19 cellular contexts compared by ENCODE assay signal in genomic region chr12:65720739-65721138, GRCh38.
DNase-seq lines count a peak whose midpoint lies in the region; ATAC-seq, FAIRE-seq and TF ChIP-seq lines count a peak whose summit lies in the region.
"Had no signal": no experiment of that assay in that cellular context is flagged by ENCODE, and none has a peak within 500 bp of the region (broad histone marks: within the 10 kb centered on the region; RNA-seq: fewer than 3 reads in every experiment).

No MANE protein-coding gene starts in this region.

- H3K4me1 ChIP-seq in BLaER1 treated with 17β-estradiol and CSF1 and Interleukin-3, amounts not matched to agents 10 nM and 100 nM: peaks cover 0 to 15% (median 11%) of the 10 kb centered on the region in 10 experiments; a peak in 14 of 20 replicates
- H3K4me1 ChIP-seq: heart right ventricle, prostate gland had no signal

- H3K4me1 Mint-ChIP-seq in mesothelial cell of epicardium: peaks cover 46% of the 10 kb centered on the region
- H3K4me1 Mint-ChIP-seq in activated CD4-positive, alpha-beta T cell treated with anti-CD3 and anti-CD28 coated beads, Interleukin-2, amount 10 ng/mL, durations not matched to agents 7 days and 5 days: no peaks in the 10 kb centered on the region
- H3K4me1 Mint-ChIP-seq: activated naive CD8-positive, alpha-beta T cell treated with anti-CD3 and anti-CD28 coated beads, Interleukin-2, amount 50 U/mL, for 24 hours; B cell; naive B cell had no signal

- ATAC-seq in HG03432 (IDR thresholded peaks at IDR 0.05; ENCODE audit: unreplicated experiment): no peak
- no peak for ATAC-seq in GM21786 (IDR thresholded peaks at IDR 0.05; ENCODE audit: unreplicated experiment)
- ATAC-seq: activated CD8-positive, alpha-beta T cell treated with anti-CD3 and anti-CD28 coated beads for 36 hours; activated naive CD8-positive, alpha-beta T cell treated with anti-CD3 and anti-CD28 coated beads, Interleukin-2, amount 50 U/mL, for 24 hours; heart right ventricle; Panc1 had no signal

- H3K36me3 ChIP-seq in BLaER1 treated with 17β-estradiol and CSF1 and Interleukin-3, amounts not matched to agents 10 nM and 100 nM: no peaks in the 10 kb centered on the region
- no peaks in the 10 kb centered on the region for H3K36me3 ChIP-seq in bronchial epithelial cell (ENCODE audit: control insufficient read depth, insufficient read depth, low read length)
- H3K36me3 ChIP-seq: heart right ventricle, prostate gland had no signal

- peak overlapping the region in 8 of 11 experiments; percentile 9 to 56 (median 51); a peak in 13 of 22 replicates for H3K4me2 ChIP-seq in BLaER1 treated with 17β-estradiol and CSF1 and Interleukin-3, amounts not matched to agents 10 nM and 100 nM

- H3K27me3 Mint-ChIP-seq in mesothelial cell of epicardium (ENCODE audit: low read depth): no peaks in the 10 kb centered on the region
- H3K27me3 Mint-ChIP-seq in activated CD4-positive, alpha-beta T cell treated with anti-CD3 and anti-CD28 coated beads, Interleukin-2, amount 10 ng/mL, durations not matched to agents 7 days and 5 days: peaks cover 32% of the 10 kb centered on the region

- no peaks in the 10 kb centered on the region for H4K20me1 ChIP-seq in BLaER1 treated with 17β-estradiol and CSF1 and Interleukin-3, amounts not matched to agents 10 nM and 100 nM

- no peak overlapping the region for H3K27ac ChIP-seq in BLaER1 treated with 17β-estradiol and CSF1 and Interleukin-3, amounts not matched to agents 10 nM and 100 nM
- H3K27ac ChIP-seq: heart right ventricle, prostate gland had no signal

- no peak overlapping the region for H3K4me3 ChIP-seq in BLaER1 treated with 17β-estradiol and CSF1 and Interleukin-3, amounts not matched to agents 10 nM and 100 nM
- H3K4me3 ChIP-seq in bronchial epithelial cell (ENCODE audit: low read depth, low read length): no peak overlapping the region
- H3K4me3 ChIP-seq: heart right ventricle, prostate gland had no signal

- H3K27ac Mint-ChIP-seq in mesothelial cell of epicardium: peak overlapping the region; percentile 74
- no peak overlapping the region for H3K27ac Mint-ChIP-seq in activated CD4-positive, alpha-beta T cell treated with anti-CD3 and anti-CD28 coated beads, Interleukin-2, amount 10 ng/mL, durations not matched to agents 7 days and 5 days
- H3K27ac Mint-ChIP-seq: activated CD8-positive, alpha-beta T cell treated with anti-CD3 and anti-CD28 coated beads for 36 hours; activated naive CD8-positive, alpha-beta T cell treated with anti-CD3 and anti-CD28 coated beads, Interleukin-2, amount 50 U/mL, for 24 hours; activated T-helper 1 cell treated with anti-CD3 and anti-CD28 coated beads, Interleukin-12 subunit alpha, Interleukin-12 subunit beta, Interleukin-2, Interleukin-4 antibody, amounts not matched to agents 30 ng/mL and 10 ng/mL and 1 ng/mL, durations not matched to agents 14 hours and 24 hours and 36 hours; B cell; naive B cell had no signal

- TF ChIP-seq CTCF in bronchial epithelial cell (IDR thresholded peaks at IDR 0.05; ENCODE audit: insufficient read depth, low read length, severe bottlenecking) (no peak), mesothelial cell of epicardium (IDR thresholded peaks at IDR 0.05; ENCODE audit: unreplicated experiment) (no peak)

- H3K36me3 Mint-ChIP-seq in mesothelial cell of epicardium: no peaks in the 10 kb centered on the region
- H3K36me3 Mint-ChIP-seq in activated CD4-positive, alpha-beta T cell treated with anti-CD3 and anti-CD28 coated beads, Interleukin-2, amount 10 ng/mL, durations not matched to agents 7 days and 5 days (ENCODE audit: low read depth): no peaks in the 10 kb centered on the region
- H3K36me3 Mint-ChIP-seq: naive B cell had no signal

- H3K27me3 ChIP-seq in BLaER1 treated with 17β-estradiol and CSF1 and Interleukin-3, amounts not matched to agents 10 nM and 100 nM: no peaks in the 10 kb centered on the region
- H3K27me3 ChIP-seq in bronchial epithelial cell (ENCODE audit: control insufficient read depth, insufficient read depth, low read length): no peaks in the 10 kb centered on the region

- no peak overlapping the region for H3K4me3 Mint-ChIP-seq in mesothelial cell of epicardium
- H3K4me3 Mint-ChIP-seq in activated CD4-positive, alpha-beta T cell treated with anti-CD3 and anti-CD28 coated beads, Interleukin-2, amount 10 ng/mL, durations not matched to agents 7 days and 5 days: no peak overlapping the region
- H3K4me3 Mint-ChIP-seq: activated CD8-positive, alpha-beta T cell treated with anti-CD3 and anti-CD28 coated beads for 36 hours; activated naive CD8-positive, alpha-beta T cell treated with anti-CD3 and anti-CD28 coated beads, Interleukin-2, amount 50 U/mL, for 24 hours; activated T-helper 1 cell treated with anti-CD3 and anti-CD28 coated beads, Interleukin-12 subunit alpha, Interleukin-12 subunit beta, Interleukin-2, Interleukin-4 antibody, amounts not matched to agents 30 ng/mL and 10 ng/mL and 1 ng/mL, durations not matched to agents 14 hours and 24 hours and 36 hours; B cell; naive B cell had no signal

- peaks cover 0 to 3% (median 0%) of the 10 kb centered on the region in 11 experiments; a peak in 1 of 22 replicates for H3K9me3 ChIP-seq in BLaER1 treated with 17β-estradiol and CSF1 and Interleukin-3, amounts not matched to agents 10 nM and 100 nM (replicated peaks in 1 of 11)
- H3K9me3 ChIP-seq: heart right ventricle, prostate gland had no signal

- POLR2A ChIA-PET in activated CD4-positive, alpha-beta T cell treated with anti-CD3 and anti-CD28 coated beads, Interleukin-2, amount 10 ng/mL, durations not matched to agents 7 days and 5 days (lab: Charles Lee): no interaction called here

- H3K9ac ChIP-seq in BLaER1 treated with 17β-estradiol and CSF1 and Interleukin-3, amounts not matched to agents 10 nM and 100 nM: no peak overlapping the region

- FAIRE-seq in bronchial epithelial cell (lab: Jason Lieb, UNC): peak; percentile 60

- DNase-seq in M059J (ENCODE audit: low read depth) (peak; percentile 78), bronchial epithelial cell (ENCODE audit: low read depth) (no peak), mesothelial cell of epicardium (ENCODE audit: low spot score in 2 of 2, unreplicated experiment in 2 of 2) (no peak), SIG-M5 (lab: John Stamatoyannopoulos, UW) (no peak)
- DNase-seq in activated CD4-positive, alpha-beta T cell treated with anti-CD3 and anti-CD28 coated beads, Interleukin-2, amount 10 ng/mL, durations not matched to agents 7 days and 5 days: no peak
- DNase-seq: activated CD8-positive, alpha-beta T cell treated with anti-CD3 and anti-CD28 coated beads for 36 hours; activated naive CD8-positive, alpha-beta T cell treated with anti-CD3 and anti-CD28 coated beads, Interleukin-2, amount 50 U/mL, for 24 hours; heart right ventricle; MM.1S; naive B cell; NCI-H2029 treated with DMSO at 0.1 percent for 48 hours; NCI-H69 had no signal

- CTCF ChIA-PET in activated CD4-positive, alpha-beta T cell treated with anti-CD3 and anti-CD28 coated beads, Interleukin-2, amount 10 ng/mL, durations not matched to agents 7 days and 5 days (lab: Charles Lee): interaction anchor here (0.9 kb wide), 1 partner anchor 14 kb away, joined by 4 read pairs; no protein-coding TSS in a partner anchor

- peaks cover 7% of the 10 kb centered on the region for H3K9me3 Mint-ChIP-seq in mesothelial cell of epicardium
- no peaks in the 10 kb centered on the region for H3K9me3 Mint-ChIP-seq in activated CD4-positive, alpha-beta T cell treated with anti-CD3 and anti-CD28 coated beads, Interleukin-2, amount 10 ng/mL, durations not matched to agents 7 days and 5 days
- H3K9me3 Mint-ChIP-seq: activated CD8-positive, alpha-beta T cell treated with anti-CD3 and anti-CD28 coated beads for 36 hours; activated naive CD8-positive, alpha-beta T cell treated with anti-CD3 and anti-CD28 coated beads, Interleukin-2, amount 50 U/mL, for 24 hours; activated T-helper 1 cell treated with anti-CD3 and anti-CD28 coated beads, Interleukin-12 subunit alpha, Interleukin-12 subunit beta, Interleukin-2, Interleukin-4 antibody, amounts not matched to agents 30 ng/mL and 10 ng/mL and 1 ng/mL, durations not matched to agents 14 hours and 24 hours and 36 hours; naive B cell had no signal
